In the genomic region with DNA sequence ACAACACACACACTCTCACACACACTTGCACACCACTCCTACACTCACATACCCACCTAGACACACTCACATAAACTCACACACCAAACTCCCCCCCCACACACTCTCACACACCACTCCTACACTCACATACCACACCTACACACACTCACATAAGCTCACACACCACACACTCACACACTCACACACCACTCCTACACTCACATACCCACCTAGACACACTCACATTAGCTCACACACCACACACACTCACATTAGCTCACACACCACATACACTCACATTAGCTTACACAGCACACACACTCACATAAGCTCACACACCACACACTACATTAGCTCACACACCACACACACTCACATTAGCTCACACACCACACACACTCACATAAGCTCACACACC, we compare ENCODE assay signal across 28 cellular contexts. TPM values are rescaled to one million over a fixed set of nuclear protein-coding genes. Genes with fewer than 3 reads are reported as not detected.
DNase-seq lines count a peak whose midpoint lies in the region; ATAC-seq, FAIRE-seq and TF ChIP-seq lines count a peak whose summit lies in the region.
"Had no signal": no experiment of that assay in that cellular context is flagged by ENCODE, and none has a peak within 500 bp of the region (broad histone marks: within the 10 kb centered on the region; RNA-seq: fewer than 3 reads in every experiment).

No MANE protein-coding gene starts in this region.

- no peaks in the 10 kb centered on the region for H3K27me3 Mint-ChIP-seq in activated CD8-positive, alpha-beta T cell treated with anti-CD3 and anti-CD28 coated beads, Interleukin-2, amount 10 ng/mL, durations not matched to agents 7 days and 5 days (ENCODE audit: low read depth)
- no peaks in the 10 kb centered on the region for H3K27me3 Mint-ChIP-seq in activated CD8-positive, alpha-beta T cell treated with anti-CD3 and anti-CD28 coated beads for 36 hours
- H3K27me3 Mint-ChIP-seq in neural crest cell (ENCODE audit: low read depth), result no peaks in the 10 kb centered on the region
- H3K27me3 Mint-ChIP-seq: activated CD4-positive, alpha-beta memory T cell treated with anti-CD3 and anti-CD28 coated beads, Interleukin-2, amount 10 ng/mL, durations not matched to agents 7 days and 5 days had no signal

- ATAC-seq in activated CD8-positive, alpha-beta T cell treated with anti-CD3 and anti-CD28 coated beads, Interleukin-2, amount 10 ng/mL, durations not matched to agents 7 days and 5 days, result no peak
- ATAC-seq in activated CD8-positive, alpha-beta T cell treated with anti-CD3 and anti-CD28 coated beads for 36 hours, result no peak
- ATAC-seq in upper lobe of right lung (no peak), HG03432 (IDR thresholded peaks at IDR 0.05; ENCODE audit: unreplicated experiment) (no peak), HG02623 (IDR thresholded peaks at IDR 0.05; ENCODE audit: unreplicated experiment) (no peak)
- ATAC-seq: activated CD4-positive, CD25-positive, alpha-beta regulatory T cell treated with anti-CD3 and anti-CD28 coated beads, Interleukin-2, amount 50 U/mL, for 24 hours; CD8-positive, alpha-beta T cell; GM23338; heart left ventricle; left lobe of liver; natural killer cell had no signal

- no peaks in the 10 kb centered on the region for H3K4me1 ChIP-seq in upper lobe of right lung

- TF ChIP-seq CTCF in activated CD8-positive, alpha-beta T cell treated with anti-CD3 and anti-CD28 coated beads for 36 hours (IDR thresholded peaks at IDR 0.05), result no peak
- TF ChIP-seq CTCF in bronchial epithelial cell (IDR thresholded peaks at IDR 0.05; ENCODE audit: insufficient read depth, low read length, severe bottlenecking) (no peak), neural crest cell (conservative IDR thresholded peaks at IDR 0.05) (no peak), upper lobe of right lung (IDR thresholded peaks at IDR 0.05) (no peak)

- peak; percentile 100 for FAIRE-seq in bronchial epithelial cell (lab: Jason Lieb, UNC)
- FAIRE-seq: GM19239 had no signal

- H3K4me3 ChIP-seq in bronchial epithelial cell (ENCODE audit: low read depth, low read length) (no peak overlapping the region), upper lobe of right lung (no peak overlapping the region)
- H3K4me3 ChIP-seq: cardiac muscle cell, GM23338, heart left ventricle, smooth muscle cell, thyroid gland had no signal

- H3K36me3 ChIP-seq in bronchial epithelial cell (ENCODE audit: control insufficient read depth, insufficient read depth, low read length) (no peaks in the 10 kb centered on the region), upper lobe of right lung (no peaks in the 10 kb centered on the region)
- H3K36me3 ChIP-seq: cardiac muscle cell, heart left ventricle, thyroid gland had no signal

- CTCF ChIA-PET in activated CD8-positive, alpha-beta T cell treated with anti-CD3 and anti-CD28 coated beads, Interleukin-2, amount 10 ng/mL, durations not matched to agents 7 days and 5 days (lab: Charles Lee), result interaction anchor here (0.8 to 1.5 kb wide), 3 partner anchors 14 to 39 kb away, joined by 3 to 4 read pairs (median 3); no protein-coding TSS in a partner anchor
- CTCF ChIA-PET in activated CD8-positive, alpha-beta T cell treated with anti-CD3 and anti-CD28 coated beads for 36 hours (lab: Charles Lee), result interaction anchor here (0.8 to 2.0 kb wide), 2 partner anchors 174 to 176 kb away, joined by 3 to 6 read pairs; no protein-coding TSS in a partner anchor

- DNase-seq in activated CD8-positive, alpha-beta T cell treated with anti-CD3 and anti-CD28 coated beads, Interleukin-2, amount 10 ng/mL, durations not matched to agents 7 days and 5 days, result no peak
- no peak for DNase-seq in activated CD8-positive, alpha-beta T cell treated with anti-CD3 and anti-CD28 coated beads for 36 hours
- DNase-seq in bronchial epithelial cell (ENCODE audit: low read depth) (no peak), neural crest cell (ENCODE audit: low read depth, low spot score) (no peak), upper lobe of right lung (peak; percentile 1), COR-L47 (lab: John Stamatoyannopoulos, UW) (no peak)
- DNase-seq: activated CD4-positive, alpha-beta memory T cell treated with anti-CD3 and anti-CD28 coated beads, Interleukin-2, amount 10 ng/mL, durations not matched to agents 7 days and 5 days; activated gamma-delta T cell treated with Interleukin-2 at 50 U/mL for 16 hours; CD8-positive, alpha-beta T cell; cortex of kidney; DMS79; heart left ventricle; midbrain; natural killer cell; NCI-H748 treated with DMSO at 0.1 percent for 48 hours; SIG-M5; stimulated activated naive CD4-positive, alpha-beta T cell; thyroid gland had no signal

- H3K9me3 ChIP-seq in upper lobe of right lung, result no peaks in the 10 kb centered on the region
- H3K9me3 ChIP-seq: heart left ventricle, thyroid gland had no signal

- H3K27me3 ChIP-seq in bronchial epithelial cell (ENCODE audit: control insufficient read depth, insufficient read depth, low read length), result no peaks in the 10 kb centered on the region
- no peaks in the 10 kb centered on the region for H3K27me3 ChIP-seq in upper lobe of right lung
- H3K27me3 ChIP-seq: cardiac muscle cell, heart left ventricle, thyroid gland had no signal

- H3K4me3 Mint-ChIP-seq in activated CD8-positive, alpha-beta T cell treated with anti-CD3 and anti-CD28 coated beads, Interleukin-2, amount 10 ng/mL, durations not matched to agents 7 days and 5 days, result no peak overlapping the region
- H3K4me3 Mint-ChIP-seq in activated CD8-positive, alpha-beta T cell treated with anti-CD3 and anti-CD28 coated beads for 36 hours, result no peak overlapping the region
- no peak overlapping the region for H3K4me3 Mint-ChIP-seq in neural crest cell
- H3K4me3 Mint-ChIP-seq: activated CD4-positive, alpha-beta memory T cell treated with anti-CD3 and anti-CD28 coated beads, Interleukin-2, amount 10 ng/mL, durations not matched to agents 7 days and 5 days; CD8-positive, alpha-beta T cell; GM23338; natural killer cell had no signal

- no peaks in the 10 kb centered on the region for H3K36me3 Mint-ChIP-seq in activated CD8-positive, alpha-beta T cell treated with anti-CD3 and anti-CD28 coated beads, Interleukin-2, amount 10 ng/mL, durations not matched to agents 7 days and 5 days (ENCODE audit: low read depth)
- H3K36me3 Mint-ChIP-seq in activated CD8-positive, alpha-beta T cell treated with anti-CD3 and anti-CD28 coated beads for 36 hours (ENCODE audit: low read depth), result no peaks in the 10 kb centered on the region
- no peaks in the 10 kb centered on the region for H3K36me3 Mint-ChIP-seq in neural crest cell (ENCODE audit: low read depth)
- H3K36me3 Mint-ChIP-seq: CD8-positive, alpha-beta T cell; natural killer cell had no signal

- intact Hi-C loops in activated CD8-positive, alpha-beta T cell treated with anti-CD3 and anti-CD28 coated beads for 36 hours (cut with micrococcal nuclease), result no loop called here
- intact Hi-C loops in upper lobe of right lung (cut with DNase I), result no loop called here

- POLR2A ChIA-PET in activated CD8-positive, alpha-beta T cell treated with anti-CD3 and anti-CD28 coated beads, Interleukin-2, amount 10 ng/mL, durations not matched to agents 7 days and 5 days (lab: Charles Lee), result interaction anchor here (0.7 kb wide), 1 partner anchor 9 kb away, joined by 3 read pairs; no protein-coding TSS in a partner anchor
- POLR2A ChIA-PET in activated CD8-positive, alpha-beta T cell treated with anti-CD3 and anti-CD28 coated beads for 36 hours (lab: Charles Lee), result no interaction called here

- H3K9me3 Mint-ChIP-seq in activated CD8-positive, alpha-beta T cell treated with anti-CD3 and anti-CD28 coated beads, Interleukin-2, amount 10 ng/mL, durations not matched to agents 7 days and 5 days (ENCODE audit: insufficient read depth), result no peaks in the 10 kb centered on the region
- H3K9me3 Mint-ChIP-seq in activated CD8-positive, alpha-beta T cell treated with anti-CD3 and anti-CD28 coated beads for 36 hours, result no peaks in the 10 kb centered on the region
- no peaks in the 10 kb centered on the region for H3K9me3 Mint-ChIP-seq in neural crest cell
- H3K9me3 Mint-ChIP-seq: activated CD4-positive, alpha-beta memory T cell treated with anti-CD3 and anti-CD28 coated beads, Interleukin-2, amount 10 ng/mL, durations not matched to agents 7 days and 5 days; CD8-positive, alpha-beta T cell; GM23338; natural killer cell had no signal

- H3K4me1 Mint-ChIP-seq in activated CD8-positive, alpha-beta T cell treated with anti-CD3 and anti-CD28 coated beads, Interleukin-2, amount 10 ng/mL, durations not matched to agents 7 days and 5 days (ENCODE audit: low read depth), result peaks cover 8% of the 10 kb centered on the region
- H3K4me1 Mint-ChIP-seq in activated CD8-positive, alpha-beta T cell treated with anti-CD3 and anti-CD28 coated beads for 36 hours (ENCODE audit: low read depth), result peaks cover 6% of the 10 kb centered on the region
- H3K4me1 Mint-ChIP-seq in neural crest cell, result peaks cover 48% of the 10 kb centered on the region

- peak overlapping the region; percentile 50 for H3K27ac Mint-ChIP-seq in activated CD8-positive, alpha-beta T cell treated with anti-CD3 and anti-CD28 coated beads, Interleukin-2, amount 10 ng/mL, durations not matched to agents 7 days and 5 days
- H3K27ac Mint-ChIP-seq in activated CD8-positive, alpha-beta T cell treated with anti-CD3 and anti-CD28 coated beads for 36 hours, result no peak overlapping the region
- peak overlapping the region; percentile 57 for H3K27ac Mint-ChIP-seq in neural crest cell (ENCODE audit: unreplicated experiment)
- H3K27ac Mint-ChIP-seq: activated CD4-positive, alpha-beta memory T cell treated with anti-CD3 and anti-CD28 coated beads, Interleukin-2, amount 10 ng/mL, durations not matched to agents 7 days and 5 days; CD8-positive, alpha-beta T cell; GM23338 had no signal

- H3K27ac ChIP-seq in upper lobe of right lung, result no peak overlapping the region
- H3K27ac ChIP-seq: 22Rv1, cardiac muscle cell, thyroid gland had no signal

RNA-seq across cellular contexts. Expression of gene OPTC, which starts 33.1 kb away (rescaled TPM):
- not detected for total RNA-seq in activated CD8-positive, alpha-beta T cell treated with anti-CD3 and anti-CD28 coated beads, Interleukin-2, amount 10 ng/mL, durations not matched to agents 7 days and 5 days
- not detected for total RNA-seq in activated CD8-positive, alpha-beta T cell treated with anti-CD3 and anti-CD28 coated beads for 36 hours
- total RNA-seq in bronchial epithelial cell (not detected in 2 replicates), neural crest cell (not detected in 2 replicates), upper lobe of right lung (not detected)
- total RNA-seq: activated CD4-positive, alpha-beta memory T cell treated with anti-CD3 and anti-CD28 coated beads, Interleukin-2, amount 10 ng/mL, durations not matched to agents 7 days and 5 days; cardiac muscle cell; CD8-positive, alpha-beta T cell; heart left ventricle; left lobe of liver; natural killer cell; pulmonary artery endothelial cell; smooth muscle cell; thyroid gland had no signal

RNA-seq across cellular contexts. Expression of gene PRELP, which starts 51.4 kb away (rescaled TPM):
- not detected for total RNA-seq in activated CD8-positive, alpha-beta T cell treated with anti-CD3 and anti-CD28 coated beads, Interleukin-2, amount 10 ng/mL, durations not matched to agents 7 days and 5 days
- not detected for total RNA-seq in activated CD8-positive, alpha-beta T cell treated with anti-CD3 and anti-CD28 coated beads for 36 hours
- total RNA-seq in bronchial epithelial cell (not detected in 2 replicates), neural crest cell (2.9 and 3.4 TPM in 2 replicates), upper lobe of right lung (91.8 TPM)
- total RNA-seq: activated CD4-positive, alpha-beta memory T cell treated with anti-CD3 and anti-CD28 coated beads, Interleukin-2, amount 10 ng/mL, durations not matched to agents 7 days and 5 days; cardiac muscle cell; CD8-positive, alpha-beta T cell; natural killer cell; pulmonary artery endothelial cell had no signal

Comparison
In these comparisons a context has a peak if more than half of its experiments do, and no peak if none do; other contexts are left out.
1. RNA of gene PRELP, which starts 51.4 kb away (total RNA-seq): 91.8 TPM in upper lobe of right lung (single experiment); 2.9 to 3.4 TPM in neural crest cell, not detected in activated CD8-positive, alpha-beta T cell treated with anti-CD3 and anti-CD28 coated beads, Interleukin-2, amount 10 ng/mL, durations not matched to agents 7 days and 5 days, not detected in activated CD8-positive, alpha-beta T cell treated with anti-CD3 and anti-CD28 coated beads for 36 hours and not detected in bronchial epithelial cell; every median in the first group is over 10 times any median in the second.